Comparison of ENCODE assay signal across 8 cellular contexts in genomic region chr22:39545310-39546063, GRCh38. TPM values are rescaled to one million over a fixed set of nuclear protein-coding genes. Genes with fewer than 3 reads are reported as not detected.
A peak's percentile ranks its signal among the peaks of the same experiment; 100 is the strongest.
DNase-seq lines count a peak whose midpoint lies in the region; ATAC-seq and TF ChIP-seq lines count a peak whose summit lies in the region.

No MANE protein-coding gene starts in this region.

- H3K36me3 Mint-ChIP-seq in CD8-positive, alpha-beta T cell = no peaks in the 10 kb centered on the region
- H3K36me3 Mint-ChIP-seq in T-cell = no peaks in the 10 kb centered on the region

- no peaks in the 10 kb centered on the region for H3K36me3 ChIP-seq in CD8-positive, alpha-beta T cell (ENCODE audit: insufficient read depth, low read length)
- H3K36me3 ChIP-seq in ovary (no peaks in the 10 kb centered on the region), sigmoid colon (no peaks in the 10 kb centered on the region)

- peak; percentile 79 for ATAC-seq in CD8-positive, alpha-beta T cell
- ATAC-seq in T-cell (replicated peaks in 1 of 4) = peak; percentile 70 to 82 (median 78)

- TF ChIP-seq POLR2A in ovary (IDR thresholded peaks at IDR 0.05) (no peak), sigmoid colon (IDR thresholded peaks at IDR 0.05) (no peak)

- H3K27me3 Mint-ChIP-seq in CD8-positive, alpha-beta T cell (ENCODE audit: low read depth) = peaks cover 37% of the 10 kb centered on the region
- peaks cover 24 to 51% of the 10 kb centered on the region in 2 donors for H3K27me3 Mint-ChIP-seq in T-cell

- H3K9me3 ChIP-seq in CD8-positive, alpha-beta T cell (ENCODE audit: low read length) = no peaks in the 10 kb centered on the region
- no peaks in the 10 kb centered on the region for H3K9me3 ChIP-seq in ovary
- no peaks in the 10 kb centered on the region for H3K9me3 ChIP-seq in sigmoid colon

- H3K4me3 Mint-ChIP-seq in CD8-positive, alpha-beta T cell = no peak overlapping the region
- peak overlapping the region in 1 of 3 donors; percentile 3 for H3K4me3 Mint-ChIP-seq in T-cell

- H3K9me3 Mint-ChIP-seq in CD8-positive, alpha-beta T cell = peaks cover 2% of the 10 kb centered on the region
- no peaks in the 10 kb centered on the region for H3K9me3 Mint-ChIP-seq in T-cell

- no peak for TF ChIP-seq CTCF in CD8-positive, alpha-beta T cell (IDR thresholded peaks at IDR 0.05)
- TF ChIP-seq CTCF in ovary (IDR thresholded peaks at IDR 0.05) (no peak), sigmoid colon (IDR thresholded peaks at IDR 0.05) (no peak)

- TF ChIP-seq EP300 in ovary (IDR thresholded peaks at IDR 0.05) (no peak), sigmoid colon (IDR thresholded peaks at IDR 0.05) (no peak)

- no peak overlapping the region for H3K4me3 ChIP-seq in CD8-positive, alpha-beta T cell (ENCODE audit: low read depth, low read length)
- no peak overlapping the region for H3K4me3 ChIP-seq in ovary
- no peak overlapping the region for H3K4me3 ChIP-seq in sigmoid colon

- intact Hi-C loops in CD8-positive, alpha-beta T cell (cut with DNase I, micrococcal nuclease) = no loop called here
- intact Hi-C loops in ovary (cut with DNase I) (loop anchor here in 1 of 4 donors (10.0 kb wide), 1 partner anchor 479 kb away; no protein-coding TSS in a partner anchor), sigmoid colon (cut with DNase I) (no loop called here)

- H3K27ac Mint-ChIP-seq in CD8-positive, alpha-beta T cell = no peak overlapping the region
- H3K27ac Mint-ChIP-seq in T-cell = peak overlapping the region in 1 of 2 donors; percentile 58

- no peak overlapping the region for H3K27ac ChIP-seq in CD8-positive, alpha-beta T cell (ENCODE audit: low read depth, low read length)
- no peak overlapping the region for H3K27ac ChIP-seq in ovary
- H3K27ac ChIP-seq in sigmoid colon = no peak overlapping the region

- POLR2A ChIA-PET in CD8-positive, alpha-beta T cell (lab: Charles Lee) = interaction anchor here (1.0 kb wide), 1 partner anchor 25 kb away, joined by 3 read pairs; the partner anchor contains the start of gene ATF4
- POLR2A ChIA-PET in T-cell (lab: Charles Lee) = interaction anchor here in 1 of 2 donors (0.5 kb wide), 1 partner anchor 24 kb away, joined by 6 read pairs; no protein-coding TSS in a partner anchor

- H3K27me3 ChIP-seq in CD8-positive, alpha-beta T cell (ENCODE audit: insufficient read depth, low read length) = peaks cover 3% of the 10 kb centered on the region
- no peaks in the 10 kb centered on the region for H3K27me3 ChIP-seq in ovary
- H3K27me3 ChIP-seq in sigmoid colon = peaks cover 0 to 39% (median 4%) of the 10 kb centered on the region in 3 donors

- WGBS in ovary, 3 donors = 21 to 30% (median 26%) methylated on average over 31 of the region's 31 CpGs
- 27 to 32% methylated on average over 31 of the region's 31 CpGs for WGBS in sigmoid colon, 2 donors

- peak; percentile 48 to 83 (median 71) for DNase-seq in CD8-positive, alpha-beta T cell
- DNase-seq in T-cell (peak in 29 of 34 experiments; percentile 31 to 75 (median 56)), astrocyte of the hippocampus (ENCODE audit: low read depth, low spot score) (peak; percentile 70), ovary (peak in 3 of 5 donors; percentile 66 to 76 (median 70)), NCI-H187 treated with DMSO at 0.1 percent for 48 hours (lab: John Stamatoyannopoulos, UW) (no peak), sigmoid colon (no peak), mesenteric fat pad (ENCODE audit: low spot score) (no peak), SW480 (ENCODE audit: low spot score) (no peak)

- peaks cover 14% of the 10 kb centered on the region for H3K4me1 Mint-ChIP-seq in CD8-positive, alpha-beta T cell (ENCODE audit: low read depth)
- H3K4me1 Mint-ChIP-seq in T-cell = peaks cover 17 to 21% (median 20%) of the 10 kb centered on the region in 3 donors

- H3K4me1 ChIP-seq in CD8-positive, alpha-beta T cell (ENCODE audit: insufficient read depth, low read length) = peaks cover 13% of the 10 kb centered on the region
- no peaks in the 10 kb centered on the region for H3K4me1 ChIP-seq in ovary (ENCODE audit: insufficient read depth)
- H3K4me1 ChIP-seq in sigmoid colon = peaks cover 0 to 7% (median 2%) of the 10 kb centered on the region in 4 donors

- CTCF ChIA-PET in CD8-positive, alpha-beta T cell (lab: Charles Lee) = interaction anchor here (1.5 to 2.3 kb wide), 4 partner anchors 10 to 491 kb away, joined by 4 to 16 read pairs (median 10); no protein-coding TSS in a partner anchor
- CTCF ChIA-PET in T-cell (lab: Charles Lee) = interaction anchor here in 1 of 2 donors (0.6 to 1.3 kb wide), 4 partner anchors 43 to 499 kb away, joined by 3 to 4 read pairs (median 3); partner anchors contain the start of gene MIEF1

RNA-seq across cellular contexts. Expression of gene RPS19BP1, which starts 12.9 kb away (rescaled TPM):
- total RNA-seq in CD8-positive, alpha-beta T cell = 10 to 100 TPM; 69.0 to 70.5 TPM
- total RNA-seq in T-cell (10 to 100 TPM; 42.4 to 76.8 (median 73.5) TPM), ovary (100 to 1,000 TPM in 1 of 7 donors, 10 to 100 TPM in 6; 41.9 to 117 (median 44.2) TPM), sigmoid colon (100 to 1,000 TPM; 148 to 217 (median 189) TPM), mesenteric fat pad (77.9 TPM)
- polyA plus RNA-seq in ovary (100 to 1,000 TPM in 1 of 2 donors, 1 to 10 TPM in 1; 9.1 to 130 TPM), sigmoid colon (100 to 1,000 TPM; 176 to 180 (median 180) TPM)

RNA-seq across cellular contexts. Expression of gene CACNA1I, which starts 25.1 kb away (rescaled TPM):
- 1 to 10 TPM; 5.5 to 5.9 TPM for total RNA-seq in CD8-positive, alpha-beta T cell
- total RNA-seq in T-cell (10 to 100 TPM; 16.1 to 32.9 (median 28.8) TPM), ovary (under 1 TPM in 6 of 7 donors, not detected in 1; 0.05 to 0.23 (median 0.11) TPM), sigmoid colon (under 1 TPM in 3 of 4 donors, not detected in 1; under 0.01 to 0.16 (median 0.14) TPM), mesenteric fat pad (0.10 TPM)
- polyA plus RNA-seq in ovary (under 1 TPM; 0.02 to 0.07 TPM), sigmoid colon (under 1 TPM in 1 of 3 donors, not detected in 2; 0.95 TPM)

RNA-seq across cellular contexts. Expression of gene ATF4, which starts 25.1 kb away (rescaled TPM):
- total RNA-seq in CD8-positive, alpha-beta T cell = 100 to 1,000 TPM; 327 to 329 TPM
- 100 to 1,000 TPM; 236 to 371 (median 327) TPM for total RNA-seq in T-cell
- 100 to 1,000 TPM; 212 to 611 (median 246) TPM for total RNA-seq in ovary
- 100 to 1,000 TPM; 393 to 398 TPM for polyA plus RNA-seq in ovary
- 100 to 1,000 TPM; 483 to 651 (median 631) TPM for total RNA-seq in sigmoid colon
- 100 to 1,000 TPM; 423 to 446 (median 444) TPM for polyA plus RNA-seq in sigmoid colon
- total RNA-seq in mesenteric fat pad = 574 TPM

RNA-seq across cellular contexts. Expression of gene MIEF1, which starts 43.4 kb away (rescaled TPM):
- 10 to 100 TPM; 24.8 to 25.3 TPM for total RNA-seq in CD8-positive, alpha-beta T cell
- total RNA-seq in T-cell (10 to 100 TPM; 19.7 to 44.1 (median 38.5) TPM), ovary (10 to 100 TPM; 13.1 to 23.9 (median 19.9) TPM), sigmoid colon (10 to 100 TPM; 11.8 to 19.7 (median 14.2) TPM), mesenteric fat pad (42.9 TPM)
- polyA plus RNA-seq in ovary (10 to 100 TPM; 11.4 to 19.2 TPM), sigmoid colon (10 to 100 TPM in 2 of 3 donors, 1 to 10 TPM in 1; 9.0 to 25.4 (median 11.6) TPM)

Comparison
In these comparisons a context has a peak if more than half of its experiments do, and no peak if none do; other contexts are left out.
1. DNase-seq: peak in CD8-positive, alpha-beta T cell (7 of 7), T-cell (29 of 34), astrocyte of the hippocampus (single experiment) and ovary (3 of 5); none in NCI-H187 treated with DMSO at 0.1 percent for 48 hours (single experiment), sigmoid colon (single experiment), mesenteric fat pad (single experiment) and SW480 (single experiment).